ENCODE assay signal across 8 cellular contexts in the genomic region with DNA sequence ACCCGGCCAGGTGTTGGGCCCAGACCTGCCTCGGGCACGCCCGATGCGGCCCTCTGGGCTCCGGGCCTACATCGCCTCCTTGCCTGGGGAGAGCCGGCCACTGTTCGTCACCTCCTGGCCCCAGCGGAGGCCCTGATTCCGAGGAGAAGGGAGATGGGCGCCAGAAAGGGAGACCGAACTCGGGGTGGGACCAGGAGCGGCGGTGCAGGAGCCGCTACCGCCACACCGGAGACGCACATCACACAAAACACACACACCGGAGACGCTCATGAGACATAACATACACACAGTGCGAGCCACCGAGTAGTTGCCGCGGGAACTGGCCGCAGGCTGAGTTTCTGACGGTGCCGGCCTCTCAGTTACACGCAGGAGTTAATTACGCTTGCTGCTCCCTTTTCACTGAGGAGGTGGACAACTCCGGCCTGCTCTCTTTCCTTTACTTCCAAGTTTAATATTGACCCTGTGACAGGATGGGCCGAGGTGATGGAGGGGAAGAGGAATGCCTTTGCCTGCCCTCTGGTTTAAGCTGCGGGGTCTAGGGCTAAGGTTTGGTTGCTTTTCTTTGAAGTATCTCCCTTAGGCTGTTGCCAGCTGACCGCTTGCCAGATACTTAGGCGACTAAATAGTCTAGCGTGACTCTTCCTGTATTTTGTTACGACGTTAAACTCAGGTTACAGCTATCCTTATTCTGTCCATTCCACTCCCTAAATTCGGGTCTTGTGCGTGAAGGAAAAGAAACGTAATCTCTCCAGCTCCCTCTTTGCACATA. TPM values are rescaled to one million over a fixed set of nuclear protein-coding genes. Genes with fewer than 3 reads are reported as not detected.
DNase-seq lines count a peak whose midpoint lies in the region; ATAC-seq and TF ChIP-seq lines count a peak whose summit lies in the region.

No MANE protein-coding gene starts in this region.

- no peaks in the 10 kb centered on the region for H3K9me3 ChIP-seq in ES-I3 (ENCODE audit: control insufficient read depth, insufficient read depth, low read length)
- no peaks in the 10 kb centered on the region for H3K9me3 ChIP-seq in Panc1 (ENCODE audit: control insufficient read depth, insufficient read depth, low read depth, low read length)
- H3K9me3 ChIP-seq in body of pancreas = no peaks in the 10 kb centered on the region
- no peaks in the 10 kb centered on the region for H3K9me3 ChIP-seq in iPS-20b (ENCODE audit: insufficient read depth, low read depth, low read length)
- H3K9me3 ChIP-seq in skeletal muscle satellite cell (replicated peaks; ENCODE audit: low read length) = no peaks in the 10 kb centered on the region

- CTCF ChIA-PET in Panc1 (lab: Charles Lee) = interaction anchor here (0.6 to 1.9 kb wide), 4 partner anchors 13 to 820 kb away, joined by 3 to 10 read pairs (median 4); partner anchors contain the start of genes TRMT10C and ZBTB11

- H3K36me3 ChIP-seq in ES-I3 (ENCODE audit: insufficient read depth, low read length) = peaks cover 2% of the 10 kb centered on the region; the same call in 1 of the 2 replicates
- peaks cover 26% of the 10 kb centered on the region for H3K36me3 ChIP-seq in Panc1 (ENCODE audit: control insufficient read depth, insufficient read depth, low read length)
- no peaks in the 10 kb centered on the region for H3K36me3 ChIP-seq in body of pancreas (replicated peaks in 1 of 2; ENCODE audit: insufficient read depth in 1 of 2, low read depth in 2 of 2)
- peaks cover 19% of the 10 kb centered on the region for H3K36me3 ChIP-seq in iPS-20b (ENCODE audit: insufficient read depth, low read depth, low read length)
- peaks cover 14% of the 10 kb centered on the region for H3K36me3 ChIP-seq in skeletal muscle satellite cell (ENCODE audit: insufficient read depth, low read length)

- peak; percentile 71 for DNase-seq in HK-2 (ENCODE audit: unreplicated experiment)
- DNase-seq in Panc1 (ENCODE audit: low read depth, low spot score) = peak; percentile 18
- peak; percentile 59 to 75 (median 65) for DNase-seq in body of pancreas
- no peak for DNase-seq in cerebellum (ENCODE audit: low spot score)

- POLR2A ChIA-PET in Panc1 (lab: Charles Lee) = interaction anchor here (0.6 kb wide), 1 partner anchor 31 kb away, joined by 3 read pairs; no protein-coding TSS in a partner anchor

- TF ChIP-seq CTCF in Panc1 (IDR thresholded peaks at IDR 0.05) = no peak
- no peak for TF ChIP-seq CTCF in body of pancreas (IDR thresholded peaks at IDR 0.05)

- BruUV-seq in Panc1 (replicated peaks; lab: Mats Ljungman, UMichigan) = TSS peak; percentile 73

- in situ Hi-C loops in Panc1 (cut with HindIII; ENCODE audit: low pct_unique_long_range_greater_than_20kb, low sequenced_read_pairs) = no loop called here

- ATAC-seq in GM21381 (IDR thresholded peaks at IDR 0.05; ENCODE audit: unreplicated experiment) (peak; percentile 44), Panc1 (peak; percentile 82), body of pancreas (peak; percentile 62)

- H3K4me1 ChIP-seq in ES-I3 (ENCODE audit: insufficient read depth, low read length) (peaks cover 4% of the 10 kb centered on the region; the same call in 1 of the 2 replicates), Panc1 (ENCODE audit: control insufficient read depth, insufficient read depth, low read length) (peaks cover 30% of the 10 kb centered on the region), body of pancreas (peaks cover 42% of the 10 kb centered on the region), iPS-20b (ENCODE audit: insufficient read depth, low read length) (0 out of 2 replicates have a peak, but pooled peaks cover 5% of the 10 kb centered on the region), skeletal muscle satellite cell (ENCODE audit: control insufficient read depth, insufficient read depth, low read length) (peaks cover 11% of the 10 kb centered on the region)

- H3K9ac ChIP-seq in ES-I3 (ENCODE audit: low read depth, low read length) (peak overlapping the region; percentile 88), iPS-20b (ENCODE audit: low read depth, low read length) (peak overlapping the region; percentile 97), skeletal muscle satellite cell (ENCODE audit: low read depth, low read length) (peak overlapping the region; percentile 98)

- no peak for TF ChIP-seq POLR2A in body of pancreas (IDR thresholded peaks at IDR 0.05)

- H3K4me2 ChIP-seq in skeletal muscle satellite cell (ENCODE audit: low read length) = peak overlapping the region; percentile 88

- H3K27ac ChIP-seq in Panc1 (ENCODE audit: low read length) = peak overlapping the region; percentile 96
- peak overlapping the region; percentile 91 to 98 (median 94) for H3K27ac ChIP-seq in body of pancreas
- H3K27ac ChIP-seq in iPS-20b (ENCODE audit: low read length) = peak overlapping the region; percentile 49

- H3K4me3 ChIP-seq in Panc1 (ENCODE audit: low read depth in 2 of 2, low read length in 2 of 2) (peak overlapping the region; percentile 75 to 76), body of pancreas (peak overlapping the region; percentile 22 to 64), iPS-20b (ENCODE audit: low read length) (peak overlapping the region; percentile 90), skeletal muscle satellite cell (ENCODE audit: low read length) (peak overlapping the region; percentile 82)

- H3K27me3 ChIP-seq in Panc1 (ENCODE audit: control insufficient read depth, insufficient read depth, low read length) (no peaks in the 10 kb centered on the region), body of pancreas (no peaks in the 10 kb centered on the region), iPS-20b (ENCODE audit: insufficient read depth, low read length) (no peaks in the 10 kb centered on the region), skeletal muscle satellite cell (ENCODE audit: control insufficient read depth, insufficient read depth, low read length) (no peaks in the 10 kb centered on the region)

- intact Hi-C loops in Panc1 (cut with micrococcal nuclease; ENCODE audit: unreplicated experiment) (loop anchor here (5.0 kb wide), 1 partner anchor 103 kb away; the partner anchor contains the start of gene ZBTB11), body of pancreas (cut with DNase I) (no loop called here)

- WGBS in body of pancreas, 2 donors = 1% methylated on average over 13 to 42 of the region's 42 CpGs

RNA-seq across cellular contexts. Expression of gene PCNP, which starts 0.6 kb away (rescaled TPM):
- 165 TPM for total RNA-seq in Panc1 (2021; ENCODE audit: unreplicated experiment)
- polyA plus RNA-seq in Panc1 (2012; ENCODE audit: insufficient read length) = 280 TPM
- 10 to 100 TPM; 48.5 to 76.3 TPM for total RNA-seq in body of pancreas
- total RNA-seq in skeletal muscle satellite cell (2012; rRNA removed) = 57.0 and 61.4 TPM in 2 replicates
- total RNA-seq in cerebellum = 102 TPM

RNA-seq across cellular contexts. Expression of gene TRMT10C, which starts 12.9 kb away (rescaled TPM):
- total RNA-seq in Panc1 (2021; ENCODE audit: unreplicated experiment) (35.0 TPM), body of pancreas (1 to 10 TPM; 3.3 to 9.9 TPM), cerebellum (19.0 TPM)
- 21.5 TPM for polyA plus RNA-seq in Panc1 (2012; ENCODE audit: insufficient read length)
- 43.7 and 45.9 TPM in 2 replicates for total RNA-seq in skeletal muscle satellite cell (2012; rRNA removed)
